1 cellular context compared by ENCODE assay signal in genomic region chr17:82494236-82495055, GRCh38.
TF ChIP-seq lines count a peak whose summit lies in the region.

No MANE protein-coding gene starts in this region.

TF ChIP-seq in HEK293, 187 proteins besides CTCF, POLR2A, EP300 and RAD21 (continued from another document and continues in another):
- TF ChIP-seq ZBTB49 (tag by site-specific recombination; IDR thresholded peaks at IDR 0.05; ENCODE audit: low read depth) (no peak), YY1 (tag by site-specific recombination; IDR thresholded peaks at IDR 0.05) (peak; percentile 60; the same call in 1 of the 2 replicates), ZNF292 (tag by site-specific recombination; IDR thresholded peaks at IDR 0.05; ENCODE audit: borderline replicate concordance, low read depth) (no peak), ZNF488 (tag by site-specific recombination; IDR thresholded peaks at IDR 0.05) (no peak), ZNF624 (tag by site-specific recombination; IDR thresholded peaks at IDR 0.05) (no peak), ZNF621 (tag by site-specific recombination; IDR thresholded peaks at IDR 0.05) (no peak), ZNF664 (tag by site-specific recombination; IDR thresholded peaks at IDR 0.05) (peak; percentile 28; the same call in 1 of the 2 replicates), ZNF19 (tag by site-specific recombination; IDR thresholded peaks at IDR 0.05; ENCODE audit: low read depth) (no peak), TSHZ1 (tag by site-specific recombination; IDR thresholded peaks at IDR 0.05; ENCODE audit: borderline replicate concordance) (peak; percentile 75), ZNF639 (tag by site-specific recombination; IDR thresholded peaks at IDR 0.05) (peak; percentile 91), ZNF155 (tag by site-specific recombination; IDR thresholded peaks at IDR 0.05) (no peak), ZNF416 (tag by site-specific recombination; IDR thresholded peaks at IDR 0.05) (peak; percentile 52; the same call in 1 of the 2 replicates), ZNF175 (tag by site-specific recombination; IDR thresholded peaks at IDR 0.05) (no peak), MZF1 (tag by site-specific recombination; IDR thresholded peaks at IDR 0.05; ENCODE audit: borderline replicate concordance) (peak; percentile 82; the same call in 1 of the 2 replicates), ZNF146 (tag by site-specific recombination; IDR thresholded peaks at IDR 0.05) (peak; percentile 5), ZSCAN16 (tag by site-specific recombination; IDR thresholded peaks at IDR 0.05) (no peak), ZBTB8A (tag by site-specific recombination; IDR thresholded peaks at IDR 0.05) (peak; percentile 99), GLI4 (tag by site-specific recombination; IDR thresholded peaks at IDR 0.05) (peak; percentile 74; the same call in 1 of the 2 replicates), ZSCAN18 (tag by site-specific recombination; IDR thresholded peaks at IDR 0.05) (peak; percentile 67; the same call in 1 of the 2 replicates), PRDM2 (tag by site-specific recombination; IDR thresholded peaks at IDR 0.05; ENCODE audit: borderline replicate concordance) (peak; percentile 83; the same call in 1 of the 2 replicates), ZBTB6 (tag by site-specific recombination; IDR thresholded peaks at IDR 0.05) (peak; percentile 27), ZFP37 (tag by site-specific recombination; IDR thresholded peaks at IDR 0.05) (peak; percentile 98), ZNF629 (tag by site-specific recombination; IDR thresholded peaks at IDR 0.05) (peak; percentile 89), GLIS2 (tag by site-specific recombination; IDR thresholded peaks at IDR 0.05) (peak; percentile 89), ZNF423 (tag by site-specific recombination; IDR thresholded peaks at IDR 0.05) (no peak), FEZF1 (tag by site-specific recombination; IDR thresholded peaks at IDR 0.05) (peak; percentile 26; the same call in 1 of the 2 replicates), ZNF501 (tag by site-specific recombination; IDR thresholded peaks at IDR 0.05) (peak; percentile 84; the same call in 1 of the 2 replicates), ZNF654 (tag by site-specific recombination; IDR thresholded peaks at IDR 0.05; ENCODE audit: low read depth) (peak; percentile 70), KLF7 (tag by site-specific recombination; IDR thresholded peaks at IDR 0.05; ENCODE audit: borderline replicate concordance) (peak; percentile 69; the same call in 1 of the 2 replicates), MEIS1 (CRISPR knock-in tag; IDR thresholded peaks at IDR 0.05; ENCODE audit: borderline replicate concordance) (no peak), ZNF658 (tag by site-specific recombination; IDR thresholded peaks at IDR 0.05) (no peak), ZBTB48 (tag by site-specific recombination; IDR thresholded peaks at IDR 0.05) (peak; percentile 98), SETDB1 (IDR thresholded peaks at IDR 0.05; ENCODE audit: insufficient read length, low read length) (no peak), SP2 (tag by site-specific recombination; IDR thresholded peaks at IDR 0.05) (no peak; the same call in none of the 2 replicates), ZNF394 (tag by site-specific recombination; IDR thresholded peaks at IDR 0.05; ENCODE audit: borderline replicate concordance) (peak; percentile 90), ZNF645 (tag by site-specific recombination; IDR thresholded peaks at IDR 0.05) (no peak), ZNF561 (tag by site-specific recombination; IDR thresholded peaks at IDR 0.05; ENCODE audit: borderline replicate concordance) (peak; percentile 99), OVOL3 (tag by site-specific recombination; IDR thresholded peaks at IDR 0.05) (no peak), ZNF660 (tag by site-specific recombination; IDR thresholded peaks at IDR 0.05) (peak; percentile 97), ZNF184 (tag by site-specific recombination; IDR thresholded peaks at IDR 0.05) (peak; percentile 75; the same call in 1 of the 2 replicates), ZNF704 (tag by site-specific recombination; IDR thresholded peaks at IDR 0.05) (no peak)
